Comparison of ENCODE assay signal across 12 cellular contexts in genomic region chr7:104862719-104863118, GRCh38.
DNase-seq lines count a peak whose midpoint lies in the region; ATAC-seq and TF ChIP-seq lines count a peak whose summit lies in the region.
"Had no signal": no experiment of that assay in that cellular context is flagged by ENCODE, and none has a peak within 500 bp of the region (broad histone marks: within the 10 kb centered on the region; RNA-seq: fewer than 3 reads in every experiment).

No MANE protein-coding gene starts in this region.

- H3K9me3 ChIP-seq in smooth muscle cell (replicated peaks; ENCODE audit: low read depth) = no peaks in the 10 kb centered on the region
- no peaks in the 10 kb centered on the region for H3K9me3 ChIP-seq in colonic mucosa
- H3K9me3 ChIP-seq: transverse colon had no signal

- H3K4me1 ChIP-seq in smooth muscle cell (ENCODE audit: low read depth) = no peaks in the 10 kb centered on the region
- no peaks in the 10 kb centered on the region for H3K4me1 ChIP-seq in colonic mucosa
- H3K4me1 ChIP-seq: transverse colon had no signal

- no peak overlapping the region for H3K9ac ChIP-seq in smooth muscle cell (ENCODE audit: low read depth)
- no peak overlapping the region for H3K9ac ChIP-seq in colonic mucosa (ENCODE audit: low read depth in 2 of 2, low read length in 2 of 2)

- WGBS in smooth muscle cell (ENCODE audit: low lambda C conversion rate) = 51% methylated on average over 7 of the region's 7 CpGs

- H3K36me3 ChIP-seq in brain microvascular endothelial cell (replicated peaks) (no peaks in the 10 kb centered on the region), smooth muscle cell (ENCODE audit: low read depth) (no peaks in the 10 kb centered on the region), colonic mucosa (no peaks in the 10 kb centered on the region)
- H3K36me3 ChIP-seq: transverse colon had no signal

- H2AFZ ChIP-seq in smooth muscle cell (ENCODE audit: low read depth) = no peak overlapping the region

- H3K4me3 ChIP-seq in brain microvascular endothelial cell (ENCODE audit: low read depth, low read length) = no peak overlapping the region
- no peak overlapping the region for H3K4me3 ChIP-seq in smooth muscle cell
- H3K4me3 ChIP-seq in colonic mucosa = no peak overlapping the region
- H3K4me3 ChIP-seq: transverse colon had no signal

- intact Hi-C loops in colonic mucosa (cut with DNase I) = no loop called here

- DNase-seq in SIG-M5 treated with dmso at 0.1 percent for 504 hours (lab: John Stamatoyannopoulos, UW; ENCODE audit: unreplicated experiment) (peak; percentile 25), SIG-M5 (lab: John Stamatoyannopoulos, UW) (no peak), NCI-H1694 treated with DMSO at 0.1 percent for 48 hours (lab: John Stamatoyannopoulos, UW) (peak; percentile 67), brain microvascular endothelial cell (peak; percentile 5), smooth muscle cell (lab: John Stamatoyannopoulos, UW; ENCODE audit: unreplicated experiment) (no peak), colonic mucosa (no peak)
- DNase-seq: CD4-positive, CD25-positive, alpha-beta regulatory T cell; foreskin melanocyte; transverse colon had no signal

- no peaks in the 10 kb centered on the region for H3F3A ChIP-seq in smooth muscle cell (ENCODE audit: low read depth)

- TF ChIP-seq CTCF in brain microvascular endothelial cell (IDR thresholded peaks at IDR 0.05; ENCODE audit: low read depth, low read length, missing control alignments) (peak; percentile 58), smooth muscle cell (IDR thresholded peaks at IDR 0.05; ENCODE audit: borderline replicate concordance, insufficient read depth, poor library complexity, severe bottlenecking) (peak; percentile 22), colonic mucosa (IDR thresholded peaks at IDR 0.05) (no peak)

- in situ Hi-C loops in brain microvascular endothelial cell (cut with HindIII; ENCODE audit: low pct_ligation_motif_present, low sequenced_read_pairs) = no loop called here

- ATAC-seq in GM18517 (IDR thresholded peaks at IDR 0.05; ENCODE audit: unreplicated experiment) = no peak
- no peak for ATAC-seq in GM18502 (IDR thresholded peaks at IDR 0.05; ENCODE audit: poor library complexity, unreplicated experiment)
- ATAC-seq: activated CD4-positive, CD25-positive, alpha-beta regulatory T cell treated with anti-CD3 and anti-CD28 coated beads, Interleukin-2, amount 50 U/mL, for 24 hours had no signal

- H3K27me3 ChIP-seq in brain microvascular endothelial cell (replicated peaks) = peaks cover 4% of the 10 kb centered on the region
- peaks cover 28% of the 10 kb centered on the region for H3K27me3 ChIP-seq in smooth muscle cell (ENCODE audit: low read depth)
- no peaks in the 10 kb centered on the region for H3K27me3 ChIP-seq in colonic mucosa
- H3K27me3 ChIP-seq: transverse colon had no signal

- H3K4me2 ChIP-seq in smooth muscle cell = no peak overlapping the region

- H4K20me1 ChIP-seq in smooth muscle cell (ENCODE audit: low read depth) = no peaks in the 10 kb centered on the region

- H3K27ac ChIP-seq in brain microvascular endothelial cell (no peak overlapping the region), smooth muscle cell (ENCODE audit: low read depth) (no peak overlapping the region), colonic mucosa (no peak overlapping the region)
- H3K27ac ChIP-seq: transverse colon had no signal

- no peaks in the 10 kb centered on the region for H3K79me2 ChIP-seq in smooth muscle cell (ENCODE audit: low read depth)

Comparison
In these comparisons a context has a peak if more than half of its experiments do, and no peak if none do; other contexts are left out.
1. DNase-seq: peak in SIG-M5 treated with dmso at 0.1 percent for 504 hours (single experiment), NCI-H1694 treated with DMSO at 0.1 percent for 48 hours (single experiment) and brain microvascular endothelial cell (single experiment); none in SIG-M5 (single experiment), smooth muscle cell (single experiment) and colonic mucosa (single experiment).